ENCODE assay signal across 8 cellular contexts in the genomic region with DNA sequence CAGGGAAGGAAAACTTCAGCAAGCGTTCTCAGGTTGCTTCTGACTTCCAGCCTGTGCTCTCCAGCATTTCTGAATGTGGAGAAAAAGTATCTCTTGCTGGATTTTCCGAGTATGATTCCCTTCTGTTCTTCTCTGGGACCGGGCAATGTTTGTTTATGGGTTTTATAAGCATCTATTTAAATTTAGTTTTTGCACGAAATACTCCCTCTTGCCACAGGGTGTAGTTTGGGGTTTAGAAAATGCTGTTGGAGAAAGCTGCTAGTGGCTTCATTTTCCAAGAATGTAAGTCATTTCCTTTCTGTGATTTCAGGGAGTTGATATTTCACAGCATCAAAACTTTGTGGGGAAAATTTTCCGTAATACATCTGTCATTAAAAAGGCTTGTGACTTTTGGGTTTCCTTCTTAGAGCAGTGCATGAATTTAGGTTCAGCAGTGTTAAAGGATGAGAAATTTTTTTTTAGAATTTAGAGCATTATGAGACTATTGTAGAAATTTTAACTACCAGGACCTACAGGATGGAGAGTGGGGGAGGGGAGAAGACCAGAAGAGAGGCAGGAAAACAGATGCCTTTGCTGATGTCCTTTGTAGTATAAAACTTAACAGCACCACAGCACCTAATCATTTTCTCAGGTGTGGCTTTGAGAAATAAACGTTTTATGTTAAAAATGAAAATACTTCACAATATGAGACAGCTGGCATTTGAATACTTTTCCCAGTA. TPM values are rescaled to one million over a fixed set of nuclear protein-coding genes. Genes with fewer than 3 reads are reported as not detected.
DNase-seq lines count a peak whose midpoint lies in the region; ATAC-seq and TF ChIP-seq lines count a peak whose summit lies in the region.

No MANE protein-coding gene starts in this region.

- peaks cover 26% of the 10 kb centered on the region for H3K4me1 Mint-ChIP-seq in activated T-cell treated with anti-CD3 and anti-CD28 coated beads, Interleukin-2, amount 50 U/mL, for 24 hours (ENCODE audit: low read depth)
- peaks cover 69% of the 10 kb centered on the region for H3K4me1 Mint-ChIP-seq in chondrocyte (ENCODE audit: low read depth)

- peak overlapping the region; percentile 75 for H3K4me2 ChIP-seq in mesenchymal stem cell (ENCODE audit: low read length, poor library complexity, severe bottlenecking)

- DNase-seq in activated T-cell treated with anti-CD3 and anti-CD28 coated beads, Interleukin-2, amount 50 U/mL, for 24 hours = no peak
- DNase-seq in activated T-cell treated with anti-CD3 and anti-CD28 coated beads for 4 hours (no peak), NT2/D1 (ENCODE audit: low read depth, low spot score) (no peak), chondrocyte (ENCODE audit: low spot score) (no peak), mesenchymal stem cell (peak; percentile 87), uterus (peak in 1 of 2 donors; percentile 42), NCI-H510A treated with DMSO at 0.1 percent for 48 hours (lab: John Stamatoyannopoulos, UW) (no peak)

- no peaks in the 10 kb centered on the region for H3K9me3 Mint-ChIP-seq in activated T-cell treated with anti-CD3 and anti-CD28 coated beads, Interleukin-2, amount 50 U/mL, for 24 hours
- no peaks in the 10 kb centered on the region for H3K9me3 Mint-ChIP-seq in chondrocyte (ENCODE audit: low read depth)

- H3K4me3 ChIP-seq in NT2/D1 (ENCODE audit: insufficient read length, low read depth) (peak overlapping the region; percentile 77), mesenchymal stem cell (ENCODE audit: insufficient read depth in 1 of 2, low read depth in 1 of 2, low read length in 2 of 2) (peak overlapping the region; percentile 85 to 86), uterus (peak overlapping the region; percentile 85 to 92)

- no peak for ATAC-seq in HG03159 (IDR thresholded peaks at IDR 0.05; ENCODE audit: unreplicated experiment)

- H3K14ac ChIP-seq in mesenchymal stem cell (ENCODE audit: low read length in 2 of 2) = no peak overlapping the region

- peaks cover 1% of the 10 kb centered on the region for H3K79me1 ChIP-seq in mesenchymal stem cell (replicated peaks; ENCODE audit: low read length, poor library complexity, severe bottlenecking)

- H4K91ac ChIP-seq in mesenchymal stem cell (ENCODE audit: low read length) = no peak overlapping the region

- TF ChIP-seq CTCF in chondrocyte (IDR thresholded peaks at IDR 0.05) = peak; percentile 78
- TF ChIP-seq CTCF in uterus (IDR thresholded peaks at IDR 0.05) = peak; percentile 45 to 58 (median 52)

- WGBS in mesenchymal stem cell = 0% methylated on average over 4 of the region's 6 CpGs

- H3K9ac ChIP-seq in NT2/D1 (ENCODE audit: insufficient read length, low read depth) (peak overlapping the region; percentile 85), mesenchymal stem cell (ENCODE audit: low read length) (peak overlapping the region; percentile 99)

- no peaks in the 10 kb centered on the region for H3K27me3 ChIP-seq in NT2/D1 (ENCODE audit: insufficient read depth, insufficient read length)
- no peaks in the 10 kb centered on the region for H3K27me3 ChIP-seq in mesenchymal stem cell (ENCODE audit: control insufficient read depth in 1 of 2, insufficient read depth in 1 of 2, low read length in 2 of 2)
- no peaks in the 10 kb centered on the region for H3K27me3 ChIP-seq in uterus

- H2AK5ac ChIP-seq in mesenchymal stem cell (ENCODE audit: low read length, severe bottlenecking) = no peak overlapping the region

- H3K27ac ChIP-seq in mesenchymal stem cell (ENCODE audit: low read length, poor library complexity, severe bottlenecking) = peak overlapping the region; percentile 98
- H3K27ac ChIP-seq in uterus = peak overlapping the region; percentile 95 to 99

- TF ChIP-seq POLR2A in uterus (IDR thresholded peaks at IDR 0.05) = peak in 1 of 2 donors; percentile 40

- peak overlapping the region in 1 of 2 experiments; percentile 1 for H3K4ac ChIP-seq in mesenchymal stem cell (ENCODE audit: low read depth in 1 of 2, low read length in 2 of 2)

- peaks cover 45% of the 10 kb centered on the region for H3K27me3 Mint-ChIP-seq in activated T-cell treated with anti-CD3 and anti-CD28 coated beads, Interleukin-2, amount 50 U/mL, for 24 hours
- H3K27me3 Mint-ChIP-seq in chondrocyte (ENCODE audit: low read depth) = no peaks in the 10 kb centered on the region

- H2AFZ ChIP-seq in mesenchymal stem cell (ENCODE audit: low read depth, low read length) = no peak overlapping the region

- H3K36me3 Mint-ChIP-seq in activated T-cell treated with anti-CD3 and anti-CD28 coated beads, Interleukin-2, amount 50 U/mL, for 24 hours (ENCODE audit: low read depth) = no peaks in the 10 kb centered on the region
- peaks cover 4% of the 10 kb centered on the region for H3K36me3 Mint-ChIP-seq in chondrocyte (ENCODE audit: low read depth)

- peaks cover 10% of the 10 kb centered on the region for H3K36me3 ChIP-seq in NT2/D1 (ENCODE audit: insufficient read depth, insufficient read length, low read length)
- peaks cover 0 to 18% of the 10 kb centered on the region in 2 experiments for H3K36me3 ChIP-seq in mesenchymal stem cell (ENCODE audit: control insufficient read depth in 1 of 2, insufficient read depth in 2 of 2, low read depth in 1 of 2, low read length in 2 of 2)
- H3K36me3 ChIP-seq in uterus = no peaks in the 10 kb centered on the region

- peak overlapping the region; percentile 98 for H2BK5ac ChIP-seq in mesenchymal stem cell (ENCODE audit: low read depth, low read length, poor library complexity, severe bottlenecking)

- H3K4me1 ChIP-seq in NT2/D1 (ENCODE audit: insufficient read depth, insufficient read length) = no peaks in the 10 kb centered on the region
- H3K4me1 ChIP-seq in mesenchymal stem cell (ENCODE audit: control insufficient read depth, insufficient read depth, low read depth, low read length) = peaks cover 7% of the 10 kb centered on the region
- H3K4me1 ChIP-seq in uterus = peaks cover 0 to 3% of the 10 kb centered on the region in 2 donors

- H3K23ac ChIP-seq in mesenchymal stem cell (ENCODE audit: low read length in 2 of 2) = no peak overlapping the region

- no peaks in the 10 kb centered on the region for H3K9me3 ChIP-seq in NT2/D1 (ENCODE audit: insufficient read depth, low read length)
- no peaks in the 10 kb centered on the region for H3K9me3 ChIP-seq in mesenchymal stem cell (ENCODE audit: control insufficient read depth, low read length)
- H3K9me3 ChIP-seq in uterus = no peaks in the 10 kb centered on the region

- no peak overlapping the region for H2BK12ac ChIP-seq in mesenchymal stem cell (ENCODE audit: low read length in 2 of 2)

- H4K8ac ChIP-seq in mesenchymal stem cell (ENCODE audit: low read length) = no peak overlapping the region

- H2BK120ac ChIP-seq in mesenchymal stem cell (ENCODE audit: low read depth, low read length) = peak overlapping the region; percentile 19

- H2BK15ac ChIP-seq in mesenchymal stem cell (ENCODE audit: low read depth, poor library complexity, severe bottlenecking) = no peak overlapping the region

- H3K4me3 Mint-ChIP-seq in activated T-cell treated with anti-CD3 and anti-CD28 coated beads, Interleukin-2, amount 50 U/mL, for 24 hours = peak overlapping the region; percentile 82
- peak overlapping the region; percentile 81 for H3K4me3 Mint-ChIP-seq in chondrocyte (ENCODE audit: unreplicated experiment)

- H3K27ac Mint-ChIP-seq in activated T-cell treated with anti-CD3 and anti-CD28 coated beads, Interleukin-2, amount 50 U/mL, for 24 hours = peak overlapping the region; percentile 72
- peak overlapping the region; percentile 93 for H3K27ac Mint-ChIP-seq in chondrocyte (ENCODE audit: unreplicated experiment)

- H3K18ac ChIP-seq in mesenchymal stem cell (ENCODE audit: low read depth in 1 of 2, low read length in 2 of 2) = peak overlapping the region in 1 of 2 experiments; percentile 96

- intact Hi-C loops in uterus (cut with DNase I; ENCODE audit: low total_unique reads) = loop anchor here (10.0 kb wide), 1 partner anchor 168 kb away; no protein-coding TSS in a partner anchor

RNA-seq across cellular contexts. Expression of gene FRMD6, which starts 1.5 kb away (rescaled TPM):
- total RNA-seq in chondrocyte = 105 to 135 TPM (median 131 TPM) in 3 replicates
- 92.4 TPM for polyA plus RNA-seq in mesenchymal stem cell (2013, experiment 1 of 2)
- polyA plus RNA-seq in mesenchymal stem cell (2013, experiment 2 of 2) = 92.2 TPM
- total RNA-seq in uterus = 100 to 1,000 TPM in 3 of 4 donors, 10 to 100 TPM in 1; 97.4 to 199 (median 134) TPM
